Comparison of ENCODE assay signal across 20 cellular contexts in genomic region chr16:8753411-8754054, GRCh38.
"Had no signal": no experiment of that assay in that cellular context is flagged by ENCODE, and none has a peak within 500 bp of the region (broad histone marks: within the 10 kb centered on the region; RNA-seq: fewer than 3 reads in every experiment).

No MANE protein-coding gene starts in this region.

- H3K9me3 Mint-ChIP-seq: activated naive CD4-positive, alpha-beta T cell treated with anti-CD3 and anti-CD28 coated beads, Interleukin-2, amount 10 ng/mL, durations not matched to agents 7 days and 5 days; activated naive CD8-positive, alpha-beta T cell treated with anti-CD3 and anti-CD28 coated beads, Interleukin-2, amount 10 ng/mL, durations not matched to agents 7 days and 5 days; activated T-helper 1 cell treated with anti-CD3 and anti-CD28 coated beads, Interleukin-12 subunit alpha, Interleukin-12 subunit beta, Interleukin-2, Interleukin-4 antibody, amounts not matched to agents 30 ng/mL and 10 ng/mL and 1 ng/mL, durations not matched to agents 14 hours and 24 hours and 36 hours; central memory CD8-positive, alpha-beta T cell; naive thymus-derived CD4-positive, alpha-beta T cell had no signal

- H3K9me3 ChIP-seq: breast epithelium, gastrocnemius medialis, prostate gland, tibial nerve had no signal

- H3K36me3 Mint-ChIP-seq: activated naive CD4-positive, alpha-beta T cell treated with anti-CD3 and anti-CD28 coated beads, Interleukin-2, amount 10 ng/mL, durations not matched to agents 7 days and 5 days; activated naive CD8-positive, alpha-beta T cell treated with anti-CD3 and anti-CD28 coated beads, Interleukin-2, amount 10 ng/mL, durations not matched to agents 7 days and 5 days had no signal

- H3K4me3 ChIP-seq: breast epithelium, gastrocnemius medialis, prostate gland, tibial nerve had no signal

- H3K4me3 Mint-ChIP-seq: activated CD4-positive, alpha-beta T cell treated with anti-CD3 and anti-CD28 coated beads for 36 hours; activated naive CD4-positive, alpha-beta T cell treated with anti-CD3 and anti-CD28 coated beads, Interleukin-2, amount 10 ng/mL, durations not matched to agents 7 days and 5 days; activated naive CD8-positive, alpha-beta T cell treated with anti-CD3 and anti-CD28 coated beads, Interleukin-2, amount 10 ng/mL, durations not matched to agents 7 days and 5 days; activated T-helper 1 cell treated with anti-CD3 and anti-CD28 coated beads, Interleukin-12 subunit alpha, Interleukin-12 subunit beta, Interleukin-2, Interleukin-4 antibody, amounts not matched to agents 30 ng/mL and 10 ng/mL and 1 ng/mL, durations not matched to agents 14 hours and 24 hours and 36 hours; central memory CD8-positive, alpha-beta T cell; naive thymus-derived CD4-positive, alpha-beta T cell had no signal

- ATAC-seq: activated CD4-positive, alpha-beta T cell treated with anti-CD3 and anti-CD28 coated beads for 36 hours; gastrocnemius medialis; left ventricle myocardium superior; naive thymus-derived CD4-positive, alpha-beta T cell had no signal

- DNase-seq: activated CD4-positive, alpha-beta T cell treated with anti-CD3 and anti-CD28 coated beads for 36 hours; activated CD4-positive, alpha-beta T cell treated with anti-CD3 and anti-CD28 coated beads, Interleukin-2, amount 50 U/mL, for 4 hours; activated CD4-positive, CD25-positive, alpha-beta regulatory T cell; activated gamma-delta T cell; activated naive CD4-positive, alpha-beta T cell treated with anti-CD3 and anti-CD28 coated beads, Interleukin-2, amount 10 ng/mL, durations not matched to agents 7 days and 5 days; activated naive CD8-positive, alpha-beta T cell treated with anti-CD3 and anti-CD28 coated beads, Interleukin-2, amount 10 ng/mL, durations not matched to agents 7 days and 5 days; amniotic stem cell; effector CD8-positive, alpha-beta T cell; gastrocnemius medialis; glutamatergic neuron; left cardiac atrium; left ventricle myocardium superior; naive thymus-derived CD4-positive, alpha-beta T cell; stimulated activated naive CD4-positive, alpha-beta T cell had no signal

- H3K27ac ChIP-seq: breast epithelium, epithelial cell of prostate, gastrocnemius medialis, prostate gland, tibial nerve had no signal

- H3K4me1 Mint-ChIP-seq: activated CD4-positive, alpha-beta T cell treated with anti-CD3 and anti-CD28 coated beads for 36 hours; activated naive CD4-positive, alpha-beta T cell treated with anti-CD3 and anti-CD28 coated beads, Interleukin-2, amount 10 ng/mL, durations not matched to agents 7 days and 5 days; activated naive CD8-positive, alpha-beta T cell treated with anti-CD3 and anti-CD28 coated beads, Interleukin-2, amount 10 ng/mL, durations not matched to agents 7 days and 5 days; central memory CD8-positive, alpha-beta T cell had no signal

- H3K4me1 ChIP-seq: breast epithelium, gastrocnemius medialis, prostate gland, tibial nerve had no signal

- H3K27me3 ChIP-seq: breast epithelium, gastrocnemius medialis, tibial nerve had no signal

- H3K36me3 ChIP-seq: breast epithelium, gastrocnemius medialis, prostate gland had no signal

- H3K27ac Mint-ChIP-seq: activated CD4-positive, alpha-beta T cell treated with anti-CD3 and anti-CD28 coated beads for 36 hours; activated naive CD4-positive, alpha-beta T cell treated with anti-CD3 and anti-CD28 coated beads, Interleukin-2, amount 10 ng/mL, durations not matched to agents 7 days and 5 days; activated naive CD8-positive, alpha-beta T cell treated with anti-CD3 and anti-CD28 coated beads, Interleukin-2, amount 10 ng/mL, durations not matched to agents 7 days and 5 days; activated T-helper 1 cell treated with anti-CD3 and anti-CD28 coated beads, Interleukin-12 subunit alpha, Interleukin-12 subunit beta, Interleukin-2, Interleukin-4 antibody, amounts not matched to agents 30 ng/mL and 10 ng/mL and 1 ng/mL, durations not matched to agents 14 hours and 24 hours and 36 hours; naive thymus-derived CD4-positive, alpha-beta T cell had no signal

- H3K27me3 Mint-ChIP-seq: activated CD4-positive, alpha-beta T cell treated with anti-CD3 and anti-CD28 coated beads for 36 hours; activated naive CD4-positive, alpha-beta T cell treated with anti-CD3 and anti-CD28 coated beads, Interleukin-2, amount 10 ng/mL, durations not matched to agents 7 days and 5 days; activated naive CD8-positive, alpha-beta T cell treated with anti-CD3 and anti-CD28 coated beads, Interleukin-2, amount 10 ng/mL, durations not matched to agents 7 days and 5 days; central memory CD8-positive, alpha-beta T cell; naive thymus-derived CD4-positive, alpha-beta T cell had no signal
